In genomic region chr6:20948531-20948930, GRCh38 we compare ENCODE assay signal across 19 cellular contexts.
A peak's percentile ranks its signal among the peaks of the same experiment; 100 is the strongest.
DNase-seq lines count a peak whose midpoint lies in the region; ATAC-seq and TF ChIP-seq lines count a peak whose summit lies in the region.
"Had no signal": no experiment of that assay in that cellular context is flagged by ENCODE, and none has a peak within 500 bp of the region (broad histone marks: within the 10 kb centered on the region; RNA-seq: fewer than 3 reads in every experiment).

No MANE protein-coding gene starts in this region.

- DNase-seq in DMS153 (lab: John Stamatoyannopoulos, UW) (peak; percentile 77), NCI-H2029 (lab: John Stamatoyannopoulos, UW) (peak; percentile 77), NCI-H524 (lab: John Stamatoyannopoulos, UW) (peak; percentile 46 to 94), dermis blood vessel endothelial cell (no peak), GM20000 (ENCODE audit: low spot score) (no peak)
- DNase-seq: Caco-2; CD4-positive, CD25-positive, alpha-beta regulatory T cell; GDM1; H9; NCI-H1417 treated with DMSO at 0.1 percent for 48 hours; NCI-H2227 treated with DMSO at 0.1 percent for 48 hours; NCI-H526; SW 1271 had no signal

- peak overlapping the region in 4 of 5 experiments; percentile 8 to 17 (median 10) for H3K27ac Mint-ChIP-seq in brain
- H3K27ac Mint-ChIP-seq: B cell; CD4-positive, CD25-positive, alpha-beta regulatory T cell; H9; IgD-negative memory B cell had no signal

- no peak overlapping the region for H3K4me3 Mint-ChIP-seq in brain
- H3K4me3 Mint-ChIP-seq: B cell; CD4-positive, CD25-positive, alpha-beta regulatory T cell; H9; IgD-negative memory B cell had no signal

- H3K36me3 Mint-ChIP-seq in brain = peaks cover 17% of the 10 kb centered on the region

- H3K4me1 Mint-ChIP-seq in brain = peaks cover 43% of the 10 kb centered on the region
- H3K4me1 Mint-ChIP-seq: B cell had no signal

- no peaks in the 10 kb centered on the region for H3K27me3 Mint-ChIP-seq in brain
- H3K27me3 Mint-ChIP-seq: B cell; CD4-positive, CD25-positive, alpha-beta regulatory T cell; IgD-negative memory B cell had no signal

- TF ChIP-seq CTCF in brain (conservative IDR thresholded peaks at IDR 0.05) (no peak), GM20000 (IDR thresholded peaks at IDR 0.05; ENCODE audit: extremely low read depth, missing control alignments) (no peak)

- peaks cover 13 to 20% (median 14%) of the 10 kb centered on the region in 5 experiments for H3K9me3 Mint-ChIP-seq in brain

- no peak for ATAC-seq in GM18511 (IDR thresholded peaks at IDR 0.05; ENCODE audit: unreplicated experiment)
- ATAC-seq: GM12878, Panc1 had no signal

Comparison
In these comparisons a context has a peak if more than half of its experiments do, and no peak if none do; other contexts are left out.
1. DNase-seq: peak in DMS153 (single experiment), NCI-H2029 (single experiment) and NCI-H524 (2 of 2); none in dermis blood vessel endothelial cell (single experiment) and GM20000 (single experiment).